ENCODE assay signal across 17 cellular contexts in genomic region chr3:177725165-177725564, GRCh38.
DNase-seq lines count a peak whose midpoint lies in the region; ATAC-seq and TF ChIP-seq lines count a peak whose summit lies in the region.
"Had no signal": no experiment of that assay in that cellular context is flagged by ENCODE, and none has a peak within 500 bp of the region (broad histone marks: within the 10 kb centered on the region; RNA-seq: fewer than 3 reads in every experiment).

No MANE protein-coding gene starts in this region.

- TF ChIP-seq EP300 in gastroesophageal sphincter (IDR thresholded peaks at IDR 0.05) (no peak), SK-N-SH (IDR thresholded peaks at IDR 0.05; ENCODE audit: borderline replicate concordance in 1 of 2, low read depth in 1 of 2, low read length in 1 of 2) (no peak), ovary (IDR thresholded peaks at IDR 0.05) (no peak)

- H3K27ac ChIP-seq in gastroesophageal sphincter = peak overlapping the region in 3 of 4 donors; percentile 56 to 73 (median 68)
- H3K27ac ChIP-seq in parathyroid adenoma = peak overlapping the region; percentile 84
- no peak overlapping the region for H3K27ac ChIP-seq in SK-N-SH (ENCODE audit: low read depth in 2 of 2, low read length in 1 of 2)
- no peak overlapping the region for H3K27ac ChIP-seq in ovary
- H3K27ac ChIP-seq: colonic mucosa had no signal

- peaks cover 0 to 9% (median 5%) of the 10 kb centered on the region in 7 donors for H3K9me3 Mint-ChIP-seq in CD14-positive monocyte

- H3K9ac ChIP-seq in parathyroid adenoma (no peak overlapping the region), SK-N-SH (no peak overlapping the region)

- POLR2A ChIA-PET in SK-N-SH (lab: Yijun Ruan, JAX) = interaction anchor here (1.1 kb wide), 1 partner anchor 156 kb away, joined by 3 read pairs; no protein-coding TSS in a partner anchor

- TF ChIP-seq RAD21 in SK-N-SH (IDR thresholded peaks at IDR 0.05; ENCODE audit: low read length) = no peak

- H3K27me3 Mint-ChIP-seq in CD14-positive monocyte (ENCODE audit: low read depth in 3 of 3) = no peaks in the 10 kb centered on the region
- H3K27me3 Mint-ChIP-seq: type B pancreatic cell had no signal

- no peaks in the 10 kb centered on the region for H3K27me3 ChIP-seq in gastroesophageal sphincter
- H3K27me3 ChIP-seq in parathyroid adenoma (ENCODE audit: control insufficient read depth, insufficient read depth, low read length) = no peaks in the 10 kb centered on the region
- no peaks in the 10 kb centered on the region for H3K27me3 ChIP-seq in SK-N-SH (ENCODE audit: insufficient read depth)
- H3K27me3 ChIP-seq in ovary = no peaks in the 10 kb centered on the region
- H3K27me3 ChIP-seq: colonic mucosa had no signal

- peak overlapping the region in 1 of 2 donors; percentile 61 for H3K4me3 Mint-ChIP-seq in CD14-positive monocyte
- H3K4me3 Mint-ChIP-seq: activated T-helper 1 cell treated with anti-CD3 and anti-CD28 coated beads, Interleukin-12 subunit alpha, Interleukin-12 subunit beta, Interleukin-2, Interleukin-4 antibody, amounts not matched to agents 30 ng/mL and 10 ng/mL and 1 ng/mL, durations not matched to agents 14 hours and 24 hours and 36 hours; T-helper 2 cell treated with Interferon-gamma antibody and Interleukin-4, amounts not matched to agents 5 μg/mL and 100 μg/mL, for 36 hours; type B pancreatic cell had no signal

- no peaks in the 10 kb centered on the region for H3K9me2 ChIP-seq in SK-N-SH

- intact Hi-C loops in CD14-positive monocyte (cut with micrococcal nuclease) = no loop called here
- intact Hi-C loops in ovary (cut with DNase I) = no loop called here

- H3K4me1 Mint-ChIP-seq in CD14-positive monocyte = peaks cover 64% of the 10 kb centered on the region

- H3K9me3 ChIP-seq in gastroesophageal sphincter (no peaks in the 10 kb centered on the region), parathyroid adenoma (ENCODE audit: control insufficient read depth, low read length) (no peaks in the 10 kb centered on the region), SK-N-SH (no peaks in the 10 kb centered on the region), ovary (no peaks in the 10 kb centered on the region)
- H3K9me3 ChIP-seq: colonic mucosa had no signal

- H2AFZ ChIP-seq in parathyroid adenoma (peak overlapping the region; percentile 2), SK-N-SH (ENCODE audit: low read depth) (no peak overlapping the region)

- no peak for TF ChIP-seq POLR2A in gastroesophageal sphincter (IDR thresholded peaks at IDR 0.05)
- no peak for TF ChIP-seq POLR2A in ovary (IDR thresholded peaks at IDR 0.05)

- no peaks in the 10 kb centered on the region for H3F3A ChIP-seq in SK-N-SH (replicated peaks; ENCODE audit: insufficient read depth)

- ATAC-seq in gastroesophageal sphincter = no peak

- peak overlapping the region in 5 of 7 donors; percentile 11 to 79 (median 63) for H3K27ac Mint-ChIP-seq in CD14-positive monocyte
- H3K27ac Mint-ChIP-seq: activated T-helper 1 cell treated with anti-CD3 and anti-CD28 coated beads, Interleukin-12 subunit alpha, Interleukin-12 subunit beta, Interleukin-2, Interleukin-4 antibody, amounts not matched to agents 30 ng/mL and 10 ng/mL and 1 ng/mL, durations not matched to agents 14 hours and 24 hours and 36 hours; T-helper 2 cell treated with Interferon-gamma antibody and Interleukin-4, amounts not matched to agents 5 μg/mL and 100 μg/mL, for 36 hours; type B pancreatic cell had no signal

- WGBS in gastroesophageal sphincter (ENCODE audit: low coverage in 1 of 2), 2 donors = 86 to 88% methylated on average over 1 of the region's 1 CpG
- 94% methylated on average over 1 of the region's 1 CpG for WGBS in SK-N-SH (ENCODE audit: low lambda C conversion rate)
- WGBS in ovary, 3 donors = 86 to 92% (median 88%) methylated on average over 1 of the region's 1 CpG

- CTCF ChIA-PET in SK-N-SH (lab: Yijun Ruan, JAX) = interaction anchor here (1.1 kb wide), 1 partner anchor 64 kb away, joined by 3 read pairs; no protein-coding TSS in a partner anchor

- H3K36me3 ChIP-seq in gastroesophageal sphincter (no peaks in the 10 kb centered on the region), parathyroid adenoma (ENCODE audit: control insufficient read depth, insufficient read depth, low read length) (no peaks in the 10 kb centered on the region), SK-N-SH (replicated peaks in 1 of 2; ENCODE audit: control insufficient read depth in 1 of 2, insufficient read depth in 2 of 2, low read length in 1 of 2) (no peaks in the 10 kb centered on the region), ovary (no peaks in the 10 kb centered on the region)
- H3K36me3 ChIP-seq: colonic mucosa had no signal

- no peaks in the 10 kb centered on the region for H4K20me1 ChIP-seq in SK-N-SH (ENCODE audit: insufficient read depth)

- peaks cover 13 to 46% (median 30%) of the 10 kb centered on the region in 3 donors for H3K4me1 ChIP-seq in gastroesophageal sphincter
- peaks cover 47% of the 10 kb centered on the region for H3K4me1 ChIP-seq in parathyroid adenoma
- H3K4me1 ChIP-seq in SK-N-SH (ENCODE audit: control insufficient read depth in 1 of 2, insufficient read depth in 2 of 2, low read depth in 1 of 2, low read length in 1 of 2) = peaks cover 7 to 13% of the 10 kb centered on the region in 2 experiments; a peak in 3 of 4 replicates
- peaks cover 9% of the 10 kb centered on the region for H3K4me1 ChIP-seq in ovary (ENCODE audit: insufficient read depth)
- H3K4me1 ChIP-seq: colonic mucosa had no signal

- H3K4me3 ChIP-seq in gastroesophageal sphincter = no peak overlapping the region
- no peak overlapping the region for H3K4me3 ChIP-seq in parathyroid adenoma (ENCODE audit: low read depth, low read length)
- H3K4me3 ChIP-seq in SK-N-SH (ENCODE audit: low read depth in 2 of 2, low read length in 1 of 2) = no peak overlapping the region
- H3K4me3 ChIP-seq in ovary = no peak overlapping the region
- H3K4me3 ChIP-seq in foreskin fibroblast (ENCODE audit: low read depth in 1 of 2, low read length in 2 of 2) = no peak overlapping the region
- H3K4me3 ChIP-seq: colonic mucosa had no signal

- H3K79me2 ChIP-seq in parathyroid adenoma (peaks cover 4% of the 10 kb centered on the region), SK-N-SH (ENCODE audit: insufficient read depth) (no peaks in the 10 kb centered on the region)

- DNase-seq in CD14-positive monocyte (ENCODE audit: low spot score) = no peak
- peak; percentile 58 for DNase-seq in NOMO-1 treated with DMSO at 0.1 percent for 48 hours (lab: John Stamatoyannopoulos, UW; ENCODE audit: unreplicated experiment)
- no peak for DNase-seq in SK-N-SH
- no peak for DNase-seq in activated CD4-positive, alpha-beta T cell treated with anti-CD3 and anti-CD28 coated beads for 1 hour
- DNase-seq in ovary = no peak
- DNase-seq in foreskin fibroblast = no peak
- DNase-seq: amygdala, colonic mucosa, erythroblast, mammary epithelial cell, NCI-H1417 treated with DMSO at 0.1 percent for 48 hours, RPMI8226 had no signal

- H3K36me3 Mint-ChIP-seq in CD14-positive monocyte = peaks cover 3 to 4% of the 10 kb centered on the region in 2 donors

- H3K4me2 ChIP-seq in parathyroid adenoma (ENCODE audit: low read length) (peak overlapping the region; percentile 4), SK-N-SH (no peak overlapping the region)

- TF ChIP-seq CTCF in CD14-positive monocyte (IDR thresholded peaks at IDR 0.05) (no peak), gastroesophageal sphincter (IDR thresholded peaks at IDR 0.05) (no peak), parathyroid adenoma (IDR thresholded peaks at IDR 0.05) (no peak), SK-N-SH (IDR thresholded peaks at IDR 0.05) (no peak), ovary (IDR thresholded peaks at IDR 0.05) (no peak), foreskin fibroblast (IDR thresholded peaks at IDR 0.05; ENCODE audit: low read depth, low read length) (no peak)

TF ChIP-seq in SK-N-SH, 30 proteins besides CTCF, POLR2A, EP300 and RAD21 (continues in another document):
- TF ChIP-seq YY1 (IDR thresholded peaks at IDR 0.05; ENCODE audit: low read depth) (no peak), SIN3A (IDR thresholded peaks at IDR 0.05; ENCODE audit: borderline replicate concordance, low read depth, low read length) (no peak), USF2 (IDR thresholded peaks at IDR 0.05; ENCODE audit: borderline replicate concordance, low read depth, low read length) (no peak), NFIC (IDR thresholded peaks at IDR 0.05; ENCODE audit: borderline replicate concordance) (no peak), RCOR1 (IDR thresholded peaks at IDR 0.05; ENCODE audit: low read length) (no peak), TCF12 (IDR thresholded peaks at IDR 0.05) (no peak), GABPA (IDR thresholded peaks at IDR 0.05; ENCODE audit: low read depth) (no peak), USF1 (IDR thresholded peaks at IDR 0.05; ENCODE audit: borderline replicate concordance, low read depth) (no peak), JUND (IDR thresholded peaks at IDR 0.05) (no peak), NRF1 (IDR thresholded peaks at IDR 0.05; ENCODE audit: low read depth, low read length) (no peak)

Comparison
In these comparisons a context has a peak if more than half of its experiments do, and no peak if none do; other contexts are left out.
1. H3K27ac ChIP-seq: peak in gastroesophageal sphincter (3 of 4) and parathyroid adenoma (single experiment); none in SK-N-SH (0 of 2) and ovary (0 of 2).